Comparison of ENCODE assay signal across 12 cellular contexts in genomic region chr15:42201801-42202200, GRCh38. TPM values are rescaled to one million over a fixed set of nuclear protein-coding genes. Genes with fewer than 3 reads are reported as not detected.
"Had no signal": no experiment of that assay in that cellular context is flagged by ENCODE, and none has a peak within 500 bp of the region (broad histone marks: within the 10 kb centered on the region; RNA-seq: fewer than 3 reads in every experiment).

No MANE protein-coding gene starts in this region.

- DNase-seq: GM23248, GOT3, H7, H9, HCEC 1CT, HFFc6 had no signal

- H3K9me3 ChIP-seq: HAP-1 had no signal

- H3K9me3 Mint-ChIP-seq: GM23338, H9, HFFc6 had no signal

- H2AFZ ChIP-seq: GM23248, GM23338 had no signal

- FAIRE-seq: H1, H54 had no signal

- ATAC-seq: GM23338, HCT116 had no signal

- H3K4me1 ChIP-seq: HAP-1 had no signal

- H3K4me3 Mint-ChIP-seq: GM23338, H9, HFFc6 had no signal

- H3K27ac ChIP-seq: GM23248 had no signal

- H3K4me3 ChIP-seq: GM23248, GM23338, HAP-1 had no signal

- H3K9ac ChIP-seq: GM23248 had no signal

- H3K4me2 ChIP-seq: GM23338 had no signal

- H3K4me1 Mint-ChIP-seq: GM23338 had no signal

- H3K27ac Mint-ChIP-seq: GM23338, H9, HFFc6 had no signal

RNA-seq across cellular contexts. Expression of gene PLA2G4F, which starts 45.4 kb away (rescaled TPM):
- total RNA-seq: GM23248, GM23338, H1, H4, H7, H9, HFFc6 had no signal
- polyA plus RNA-seq: GM23248, GM23338, H1 had no signal
